In the genomic region with DNA sequence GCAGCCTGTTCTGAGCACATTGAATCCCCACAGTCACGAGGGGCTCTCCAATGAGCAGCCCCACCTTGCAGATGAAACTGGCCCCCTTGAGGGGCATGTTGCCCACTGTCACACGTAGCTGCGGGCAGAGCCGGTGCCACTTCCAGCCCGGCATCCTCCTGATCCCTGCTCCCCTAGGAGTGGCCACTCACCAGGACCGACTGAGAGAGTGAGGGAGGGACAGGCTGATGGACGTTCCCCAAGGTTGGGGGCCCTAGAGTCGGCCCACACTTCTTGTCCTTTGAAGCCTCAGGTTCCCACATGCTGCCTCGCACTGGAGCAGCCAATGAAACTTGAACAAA, we compare ENCODE assay signal across 1 cellular context.
TF ChIP-seq lines count a peak whose summit lies in the region.

No MANE protein-coding gene starts in this region.

TF ChIP-seq in HepG2, 621 proteins besides CTCF, POLR2A, EP300 and RAD21:
- TF ChIP-seq POLR2AphosphoS2 (IDR thresholded peaks at IDR 0.05; ENCODE audit: low read depth, low read length) (no peak), SALL2 (CRISPR knock-in tag; IDR thresholded peaks at IDR 0.05) (no peak)
TF ChIP-seq in HepG2: peak in this region for 0.
